ENCODE assay signal across 9 cellular contexts in genomic region chr10:96090463-96090800, GRCh38. TPM values are rescaled to one million over a fixed set of nuclear protein-coding genes. Genes with fewer than 3 reads are reported as not detected.
DNase-seq lines count a peak whose midpoint lies in the region; ATAC-seq, FAIRE-seq and TF ChIP-seq lines count a peak whose summit lies in the region.
"Had no signal": no experiment of that assay in that cellular context is flagged by ENCODE, and none has a peak within 500 bp of the region (broad histone marks: within the 10 kb centered on the region; RNA-seq: fewer than 3 reads in every experiment).

No MANE protein-coding gene starts in this region.

- H3K4me3 Mint-ChIP-seq in activated T-cell treated with anti-CD3 and anti-CD28 coated beads, Interleukin-2, amount 50 U/mL, for 72 hours = peak overlapping the region; percentile 93 to 94
- H3K4me3 Mint-ChIP-seq: nephron had no signal

- peaks cover 37% of the 10 kb centered on the region for H3K27me3 Mint-ChIP-seq in activated T-cell treated with anti-CD3 and anti-CD28 coated beads, Interleukin-2, amount 50 U/mL, for 72 hours (ENCODE audit: low read depth)

- DNase-seq in heart left ventricle (no peak), left cardiac atrium (no peak), kidney (no peak), tibial artery (no peak), iPS-NIHi7 (ENCODE audit: extremely low spot score) (no peak), H4 (ENCODE audit: low spot score) (no peak)
- no peak for DNase-seq in activated T-cell treated with anti-CD3 and anti-CD28 coated beads, Interleukin-2, amount 50 U/mL, for 72 hours

- H3K36me3 Mint-ChIP-seq in activated T-cell treated with anti-CD3 and anti-CD28 coated beads, Interleukin-2, amount 50 U/mL, for 72 hours (ENCODE audit: insufficient read depth in 2 of 2) = peaks cover 0 to 2% of the 10 kb centered on the region in 2 donors

- H3K27ac ChIP-seq in heart left ventricle = peak overlapping the region; percentile 87 to 99 (median 93)
- peak overlapping the region; percentile 96 for H3K27ac ChIP-seq in kidney (ENCODE audit: low read depth in 2 of 2, low read length in 2 of 2)
- peak overlapping the region; percentile 87 for H3K27ac ChIP-seq in tibial artery

- peak overlapping the region; percentile 98 for H3K27ac Mint-ChIP-seq in activated T-cell treated with anti-CD3 and anti-CD28 coated beads, Interleukin-2, amount 50 U/mL, for 72 hours
- H3K27ac Mint-ChIP-seq: nephron had no signal

- WGBS in heart left ventricle, 4 donors = 67 to 87% (median 80%) methylated on average over 3 to 9 of the region's 9 CpGs

- peaks cover 0 to 7% (median 0%) of the 10 kb centered on the region in 12 donors for H3K9me3 ChIP-seq in heart left ventricle
- peaks cover 0 to 6% of the 10 kb centered on the region in 2 donors for H3K9me3 ChIP-seq in kidney (ENCODE audit: control insufficient read depth in 1 of 2, low read length in 2 of 2)
- no peaks in the 10 kb centered on the region for H3K9me3 ChIP-seq in tibial artery

- no peaks in the 10 kb centered on the region for H3K9me3 Mint-ChIP-seq in activated T-cell treated with anti-CD3 and anti-CD28 coated beads, Interleukin-2, amount 50 U/mL, for 72 hours
- H3K9me3 Mint-ChIP-seq: nephron had no signal

- H3K36me3 ChIP-seq in heart left ventricle = peaks cover 0 to 4% (median 0%) of the 10 kb centered on the region in 9 donors
- H3K36me3 ChIP-seq in kidney (ENCODE audit: control insufficient read depth in 1 of 2, insufficient read depth in 2 of 2, low read length in 2 of 2) = no peaks in the 10 kb centered on the region
- no peaks in the 10 kb centered on the region for H3K36me3 ChIP-seq in tibial artery

- peak overlapping the region in 1 of 2 donors; percentile 63 for H3K9ac ChIP-seq in kidney (ENCODE audit: low read length in 2 of 2)

- H3K4me1 ChIP-seq in heart left ventricle (peaks cover 0 to 15% (median 1%) of the 10 kb centered on the region in 12 donors), kidney (ENCODE audit: control insufficient read depth in 1 of 2, insufficient read depth in 1 of 2, low read depth in 1 of 2, low read length in 2 of 2) (peaks cover 0 to 5% of the 10 kb centered on the region in 2 donors), tibial artery (peaks cover 0 to 4% (median 0%) of the 10 kb centered on the region in 4 donors)

- ATAC-seq in heart left ventricle (no peak), left cardiac atrium (no peak), HG02973 (IDR thresholded peaks at IDR 0.05; ENCODE audit: unreplicated experiment) (no peak)
- ATAC-seq in activated T-cell treated with anti-CD3 and anti-CD28 coated beads, Interleukin-2, amount 50 U/mL, for 72 hours (replicated peaks in 1 of 2) = no peak

- intact Hi-C loops in heart left ventricle (cut with DNase I) (loop anchor here (1.0 to 5.0 kb wide), 6 partner anchors 37 to 47 kb away; partner anchors contain the start of genes ZNF518A (in 6 of the 10) and CCNJ (in 1 of the 10)), left cardiac atrium (cut with DNase I) (loop anchor here in 1 of 2 donors (1.0 kb wide), 1 partner anchor 40 kb away; the partner anchor contains the start of gene ZNF518A), kidney (cut with DNase I) (no loop called here), tibial artery (cut with DNase I; ENCODE audit: low total_unique reads) (loop anchor here (2.0 kb wide), 1 partner anchor 40 kb away; the partner anchor contains the start of gene ZNF518A)

- H3K27me3 ChIP-seq in heart left ventricle (peaks cover 2 to 44% (median 29%) of the 10 kb centered on the region in 9 donors), tibial artery (peaks cover 0 to 27% of the 10 kb centered on the region in 2 donors)

- TF ChIP-seq CTCF in heart left ventricle (IDR thresholded peaks at IDR 0.05) (no peak), kidney (IDR thresholded peaks at IDR 0.05; ENCODE audit: borderline replicate concordance, extremely low read depth, insufficient read depth) (no peak), tibial artery (IDR thresholded peaks at IDR 0.05) (no peak)

- peaks cover 3% of the 10 kb centered on the region for H3K4me1 Mint-ChIP-seq in activated T-cell treated with anti-CD3 and anti-CD28 coated beads, Interleukin-2, amount 50 U/mL, for 72 hours (ENCODE audit: low read depth)
- H3K4me1 Mint-ChIP-seq: nephron had no signal

- FAIRE-seq in kidney (lab: Jason Lieb, UNC) = no peak

- no peak for TF ChIP-seq POLR2A in heart left ventricle (IDR thresholded peaks at IDR 0.05)

- peak overlapping the region; percentile 56 to 90 (median 80) for H3K4me3 ChIP-seq in heart left ventricle
- H3K4me3 ChIP-seq in kidney (ENCODE audit: low read length in 2 of 2) = peak overlapping the region; percentile 97 to 98
- H3K4me3 ChIP-seq in tibial artery = peak overlapping the region; percentile 69 to 87

RNA-seq across cellular contexts. Expression of gene ZNF518A, which starts 39.7 kb away (rescaled TPM):
- 10 to 100 TPM in 6 of 9 donors, 1 to 10 TPM in 3; 7.4 to 17.9 (median 12.2) TPM for total RNA-seq in heart left ventricle
- 1 to 10 TPM; 3.0 to 3.2 TPM for polyA plus RNA-seq in heart left ventricle
- 10 to 100 TPM; 10.5 to 12.4 TPM for total RNA-seq in left cardiac atrium
- total RNA-seq in activated T-cell treated with anti-CD3 and anti-CD28 coated beads, Interleukin-2, amount 50 U/mL, for 72 hours = 10 to 100 TPM; 26.6 to 34.7 TPM
- total RNA-seq in kidney = 29.4 TPM
- 4.8 TPM for polyA plus RNA-seq in kidney (ENCODE audit: insufficient read depth, low read depth, low replicate concordance)
- total RNA-seq in H4 (2014; rRNA removed; shearing (Covaris generic)) = 4.5 and 4.7 TPM in 2 replicates

RNA-seq across cellular contexts. Expression of gene CCNJ, which starts 47.0 kb away (rescaled TPM):
- total RNA-seq in heart left ventricle (1 to 10 TPM; 2.2 to 4.0 (median 2.7) TPM), left cardiac atrium (1 to 10 TPM; 3.0 to 5.1 TPM), kidney (6.2 TPM)
- polyA plus RNA-seq in heart left ventricle (1 to 10 TPM; 1.3 to 3.5 TPM), kidney (ENCODE audit: insufficient read depth, low read depth, low replicate concordance) (1.8 TPM)
- total RNA-seq in activated T-cell treated with anti-CD3 and anti-CD28 coated beads, Interleukin-2, amount 50 U/mL, for 72 hours = 1 to 10 TPM; 5.6 to 6.4 TPM
- total RNA-seq in H4 (2014; rRNA removed; shearing (Covaris generic)) = 5.0 and 6.6 TPM in 2 replicates
